8 cellular contexts compared by ENCODE assay signal in the genomic region with DNA sequence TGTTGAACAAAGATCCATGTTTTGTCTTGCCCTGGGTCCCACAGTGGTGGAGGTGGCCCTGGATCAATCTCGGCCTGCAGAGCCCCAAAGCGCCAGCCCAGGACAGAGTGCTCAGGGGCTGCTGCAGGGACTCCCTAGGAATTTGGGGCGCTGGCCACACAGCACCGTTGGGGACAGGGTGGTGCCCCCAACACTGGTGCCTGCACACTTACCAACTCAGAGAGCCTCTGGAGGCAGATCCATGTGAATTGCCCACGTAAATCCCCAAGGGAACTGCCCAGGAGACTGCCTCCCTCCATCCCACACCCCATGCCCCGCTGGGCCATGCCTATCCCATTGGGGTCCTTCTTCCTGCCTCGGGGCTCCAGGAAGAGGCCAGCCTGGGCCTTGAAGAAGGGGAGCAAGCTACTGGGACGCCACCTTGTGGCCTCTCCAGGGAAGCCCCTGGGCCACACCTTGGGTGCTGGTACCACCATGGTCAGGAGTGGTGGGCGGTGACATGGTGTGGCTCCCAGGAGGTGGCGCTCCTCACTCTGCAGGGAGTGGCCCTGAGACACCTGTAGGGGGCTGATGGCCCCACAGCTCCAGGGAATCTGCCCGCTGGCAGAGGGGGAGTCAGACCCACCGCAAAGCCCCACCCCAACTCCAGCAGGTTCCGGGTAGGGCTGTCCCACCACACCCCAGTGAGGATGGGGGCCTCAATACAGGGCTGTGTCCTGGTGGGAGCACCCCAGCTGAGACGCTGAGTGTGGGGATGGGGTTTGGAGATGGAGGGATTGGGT. TPM values are rescaled to one million over a fixed set of nuclear protein-coding genes. Genes with fewer than 3 reads are reported as not detected.
DNase-seq lines count a peak whose midpoint lies in the region; ATAC-seq and TF ChIP-seq lines count a peak whose summit lies in the region.

No MANE protein-coding gene starts in this region.

- H3K27me3 ChIP-seq in DOHH2 (ENCODE audit: control insufficient read depth, low read length), result no peaks in the 10 kb centered on the region
- H3K27me3 ChIP-seq in SU-DHL-6 (ENCODE audit: low read length), result no peaks in the 10 kb centered on the region

- H3K4me2 ChIP-seq in DOHH2 (ENCODE audit: low read length) (peak overlapping the region; percentile 25; the same call in 1 of the 2 replicates), SU-DHL-6 (ENCODE audit: low read depth, low read length, poor library complexity, severe bottlenecking) (peak overlapping the region; percentile 4)

- TF ChIP-seq CTCF in DOHH2 (IDR thresholded peaks at IDR 0.05; ENCODE audit: low read depth, low read length, poor library complexity, severe bottlenecking), result peak; percentile 100
- peak; percentile 99 for TF ChIP-seq CTCF in SU-DHL-6 (IDR thresholded peaks at IDR 0.05; ENCODE audit: insufficient read depth, low read length, poor library complexity, severe bottlenecking)
- no peak for TF ChIP-seq CTCF in lower leg skin (IDR thresholded peaks at IDR 0.05)

- TF ChIP-seq POLR2A in lower leg skin (IDR thresholded peaks at IDR 0.05), result no peak

- H3K27ac ChIP-seq in DOHH2 (ENCODE audit: low read depth, low read length) (no peak overlapping the region), SU-DHL-6 (ENCODE audit: low read depth, low read length) (no peak overlapping the region)

- no peak overlapping the region for H3K9ac ChIP-seq in SU-DHL-6 (ENCODE audit: low read length)

- H3K9me2 ChIP-seq in DOHH2 (replicated peaks; ENCODE audit: control insufficient read depth, low read length) (no peaks in the 10 kb centered on the region), SU-DHL-6 (replicated peaks; ENCODE audit: insufficient read depth, low read length) (no peaks in the 10 kb centered on the region)

- H4K20me1 ChIP-seq in DOHH2 (ENCODE audit: control insufficient read depth, insufficient read depth, low read depth, low read length) (no peaks in the 10 kb centered on the region), SU-DHL-6 (ENCODE audit: low read depth, low read length) (no peaks in the 10 kb centered on the region)

- 51 to 64% methylated on average over 7 to 13 of the region's 14 CpGs for WGBS in lower leg skin, 2 donors

- H3F3A ChIP-seq in DOHH2 (ENCODE audit: control insufficient read depth, insufficient read depth), result no peaks in the 10 kb centered on the region
- H3F3A ChIP-seq in SU-DHL-6 (ENCODE audit: insufficient read depth), result no peaks in the 10 kb centered on the region

- H3K9me3 ChIP-seq in DOHH2 (ENCODE audit: control insufficient read depth, insufficient read depth, low read length) (no peaks in the 10 kb centered on the region), SU-DHL-6 (ENCODE audit: insufficient read depth, low read length) (no peaks in the 10 kb centered on the region)

- peaks cover 8% of the 10 kb centered on the region for H3K4me1 ChIP-seq in DOHH2 (ENCODE audit: control insufficient read depth, low read length)

- H3K4me3 ChIP-seq in DOHH2 (ENCODE audit: low read length) (no peak overlapping the region), SU-DHL-6 (ENCODE audit: insufficient read depth, low read length, poor library complexity, severe bottlenecking) (no peak overlapping the region), lower leg skin (ENCODE audit: low read depth, poor library complexity, severe bottlenecking) (no peak overlapping the region)

- peak overlapping the region; percentile 97 for H2AFZ ChIP-seq in SU-DHL-6 (ENCODE audit: low read depth, low read length, severe bottlenecking)

- ATAC-seq in GM21526 (IDR thresholded peaks at IDR 0.05; ENCODE audit: low FRiP score, unreplicated experiment), result peak; percentile 79

- intact Hi-C loops in lower leg skin (cut with DNase I; ENCODE audit: low total_unique reads), result no loop called here

- DNase-seq in Kasumi-1 (lab: John Stamatoyannopoulos, UW), result peak; percentile 68 to 73
- DNase-seq in amniotic epithelial cell (ENCODE audit: low read depth), result peak; percentile 59
- DNase-seq in iPS-NIHi11 (ENCODE audit: low spot score), result peak; percentile 93
- peak; percentile 79 to 82 for DNase-seq in stimulated activated CD4-positive, alpha-beta T cell treated with anti-CD3 and anti-CD28 coated beads, Interleukin-4, amount 100 ng/mL, for 48 hours (ENCODE audit: low read depth in 2 of 2)
- DNase-seq in lower leg skin (ENCODE audit: low spot score in 2 of 2), result no peak

- H3K36me3 ChIP-seq in DOHH2 (ENCODE audit: control insufficient read depth, low read length) (no peaks in the 10 kb centered on the region), SU-DHL-6 (ENCODE audit: low read length) (no peaks in the 10 kb centered on the region)

- H3K79me2 ChIP-seq in DOHH2 (ENCODE audit: control insufficient read depth, low read length) (no peaks in the 10 kb centered on the region), SU-DHL-6 (ENCODE audit: insufficient read depth, low read length) (no peaks in the 10 kb centered on the region)

RNA-seq across cellular contexts. Expression of a gene that starts 22.8 kb away (rescaled TPM):
- not detected for total RNA-seq in lower leg skin

RNA-seq across cellular contexts. Expression of a gene that starts 23.1 kb away (rescaled TPM):
- 10 to 100 TPM in 2 of 4 donors, 1 to 10 TPM in 2; 5.0 to 12.8 (median 9.9) TPM for total RNA-seq in lower leg skin

RNA-seq across cellular contexts. Expression of a gene that starts 27.3 kb away (rescaled TPM):
- total RNA-seq in lower leg skin, result 10 to 100 TPM; 30.4 to 44.0 (median 37.9) TPM

Comparison
In these comparisons a context has a peak if more than half of its experiments do, and no peak if none do; other contexts are left out.
1. CTCF ChIP-seq: peak in DOHH2 (single experiment) and SU-DHL-6 (single experiment); none in lower leg skin (0 of 3).
2. DNase-seq: peak in Kasumi-1 (2 of 2), amniotic epithelial cell (single experiment), iPS-NIHi11 (single experiment) and stimulated activated CD4-positive, alpha-beta T cell treated with anti-CD3 and anti-CD28 coated beads, Interleukin-4, amount 100 ng/mL, for 48 hours (2 of 2); none in lower leg skin (0 of 2).